1 cellular context compared by ENCODE assay signal in genomic region chr15:96042734-96043224, GRCh38.
TF ChIP-seq lines count a peak whose summit lies in the region.

No MANE protein-coding gene starts in this region.

TF ChIP-seq in GM12878, 131 proteins besides CTCF, POLR2A, EP300 and RAD21 (continued from another document):
- TF ChIP-seq, protein P1, sequence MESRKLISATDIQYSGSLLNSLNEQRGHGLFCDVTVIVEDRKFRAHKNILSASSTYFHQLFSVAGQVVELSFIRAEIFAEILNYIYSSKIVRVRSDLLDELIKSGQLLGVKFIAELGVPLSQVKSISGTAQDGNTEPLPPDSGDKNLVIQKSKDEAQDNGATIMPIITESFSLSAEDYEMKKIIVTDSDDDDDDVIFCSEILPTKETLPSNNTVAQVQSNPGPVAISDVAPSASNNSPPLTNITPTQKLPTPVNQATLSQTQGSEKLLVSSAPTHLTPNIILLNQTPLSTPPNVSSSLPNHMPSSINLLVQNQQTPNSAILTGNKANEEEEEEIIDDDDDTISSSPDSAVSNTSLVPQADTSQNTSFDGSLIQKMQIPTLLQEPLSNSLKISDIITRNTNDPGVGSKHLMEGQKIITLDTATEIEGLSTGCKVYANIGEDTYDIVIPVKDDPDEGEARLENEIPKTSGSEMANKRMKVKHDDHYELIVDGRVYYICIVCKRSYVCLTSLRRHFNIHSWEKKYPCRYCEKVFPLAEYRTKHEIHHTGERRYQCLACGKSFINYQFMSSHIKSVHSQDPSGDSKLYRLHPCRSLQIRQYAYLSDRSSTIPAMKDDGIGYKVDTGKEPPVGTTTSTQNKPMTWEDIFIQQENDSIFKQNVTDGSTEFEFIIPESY (IDR thresholded peaks at IDR 0.05): no peak
- TF ChIP-seq, protein P2, sequence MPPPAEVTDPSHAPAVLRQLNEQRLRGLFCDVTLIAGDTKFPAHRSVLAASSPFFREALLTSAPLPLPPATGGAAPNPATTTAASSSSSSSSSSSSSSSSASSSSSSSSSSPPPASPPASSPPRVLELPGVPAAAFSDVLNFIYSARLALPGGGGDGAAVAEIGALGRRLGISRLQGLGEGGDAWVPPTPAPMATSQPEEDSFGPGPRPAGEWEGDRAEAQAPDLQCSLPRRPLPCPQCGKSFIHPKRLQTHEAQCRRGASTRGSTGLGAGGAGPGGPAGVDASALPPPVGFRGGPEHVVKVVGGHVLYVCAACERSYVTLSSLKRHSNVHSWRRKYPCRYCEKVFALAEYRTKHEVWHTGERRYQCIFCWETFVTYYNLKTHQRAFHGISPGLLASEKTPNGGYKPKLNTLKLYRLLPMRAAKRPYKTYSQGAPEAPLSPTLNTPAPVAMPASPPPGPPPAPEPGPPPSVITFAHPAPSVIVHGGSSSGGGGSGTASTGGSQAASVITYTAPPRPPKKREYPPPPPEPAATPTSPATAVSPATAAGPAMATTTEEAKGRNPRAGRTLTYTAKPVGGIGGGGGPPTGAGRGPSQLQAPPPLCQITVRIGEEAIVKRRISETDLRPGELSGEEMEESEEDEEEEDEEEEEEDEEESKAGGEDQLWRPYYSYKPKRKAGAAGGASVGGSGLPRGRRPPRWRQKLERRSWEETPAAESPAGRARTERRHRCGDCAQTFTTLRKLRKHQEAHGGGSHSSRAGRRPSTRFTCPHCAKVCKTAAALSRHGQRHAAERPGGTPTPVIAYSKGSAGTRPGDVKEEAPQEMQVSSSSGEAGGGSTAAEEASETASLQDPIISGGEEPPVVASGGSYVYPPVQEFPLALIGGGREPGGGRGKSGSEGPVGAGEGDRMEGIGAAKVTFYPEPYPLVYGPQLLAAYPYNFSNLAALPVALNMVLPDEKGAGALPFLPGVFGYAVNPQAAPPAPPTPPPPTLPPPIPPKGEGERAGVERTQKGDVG (CRISPR knock-in tag; IDR thresholded peaks at IDR 0.05): no peak
- TF ChIP-seq MTA3 (IDR thresholded peaks at IDR 0.05; ENCODE audit: borderline replicate concordance, low read length): 0 out of 2 replicates have a peak, but pooled peaks have one; percentile 64
- no peak for TF ChIP-seq SMARCA5 (IDR thresholded peaks at IDR 0.05)
- peak; percentile 92 for TF ChIP-seq IRF4 (IDR thresholded peaks at IDR 0.05; ENCODE audit: low read depth, low read length)
- TF ChIP-seq, protein P3, sequence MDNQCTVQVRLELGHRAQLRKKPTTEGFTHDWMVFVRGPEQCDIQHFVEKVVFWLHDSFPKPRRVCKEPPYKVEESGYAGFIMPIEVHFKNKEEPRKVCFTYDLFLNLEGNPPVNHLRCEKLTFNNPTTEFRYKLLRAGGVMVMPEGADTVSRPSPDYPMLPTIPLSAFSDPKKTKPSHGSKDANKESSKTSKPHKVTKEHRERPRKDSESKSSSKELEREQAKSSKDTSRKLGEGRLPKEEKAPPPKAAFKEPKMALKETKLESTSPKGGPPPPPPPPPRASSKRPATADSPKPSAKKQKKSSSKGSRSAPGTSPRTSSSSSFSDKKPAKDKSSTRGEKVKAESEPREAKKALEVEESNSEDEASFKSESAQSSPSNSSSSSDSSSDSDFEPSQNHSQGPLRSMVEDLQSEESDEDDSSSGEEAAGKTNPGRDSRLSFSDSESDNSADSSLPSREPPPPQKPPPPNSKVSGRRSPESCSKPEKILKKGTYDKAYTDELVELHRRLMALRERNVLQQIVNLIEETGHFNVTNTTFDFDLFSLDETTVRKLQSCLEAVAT (IDR thresholded peaks at IDR 0.05): peak; percentile 26; the same call in 1 of the 2 replicates
- no peak for TF ChIP-seq MXI1 (IDR thresholded peaks at IDR 0.05; ENCODE audit: low read depth, low read length)
- TF ChIP-seq CEBPB (IDR thresholded peaks at IDR 0.05; ENCODE audit: borderline replicate concordance in 1 of 2, low read depth in 2 of 2, low read length in 2 of 2): no peak; a peak in 1 of 4 replicates
- TF ChIP-seq NFXL1 (IDR thresholded peaks at IDR 0.05; ENCODE audit: borderline replicate concordance): no peak
- TF ChIP-seq ZNF24 (IDR thresholded peaks at IDR 0.05): 0 out of 2 replicates have a peak, but pooled peaks have one; percentile 22
- no peak for TF ChIP-seq RAD51 (IDR thresholded peaks at IDR 0.05)
- TF ChIP-seq, protein P4, sequence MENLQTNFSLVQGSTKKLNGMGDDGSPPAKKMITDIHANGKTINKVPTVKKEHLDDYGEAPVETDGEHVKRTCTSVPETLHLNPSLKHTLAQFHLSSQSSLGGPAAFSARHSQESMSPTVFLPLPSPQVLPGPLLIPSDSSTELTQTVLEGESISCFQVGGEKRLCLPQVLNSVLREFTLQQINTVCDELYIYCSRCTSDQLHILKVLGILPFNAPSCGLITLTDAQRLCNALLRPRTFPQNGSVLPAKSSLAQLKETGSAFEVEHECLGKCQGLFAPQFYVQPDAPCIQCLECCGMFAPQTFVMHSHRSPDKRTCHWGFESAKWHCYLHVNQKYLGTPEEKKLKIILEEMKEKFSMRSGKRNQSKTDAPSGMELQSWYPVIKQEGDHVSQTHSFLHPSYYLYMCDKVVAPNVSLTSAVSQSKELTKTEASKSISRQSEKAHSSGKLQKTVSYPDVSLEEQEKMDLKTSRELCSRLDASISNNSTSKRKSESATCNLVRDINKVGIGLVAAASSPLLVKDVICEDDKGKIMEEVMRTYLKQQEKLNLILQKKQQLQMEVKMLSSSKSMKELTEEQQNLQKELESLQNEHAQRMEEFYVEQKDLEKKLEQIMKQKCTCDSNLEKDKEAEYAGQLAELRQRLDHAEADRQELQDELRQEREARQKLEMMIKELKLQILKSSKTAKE (IDR thresholded peaks at IDR 0.05; ENCODE audit: low read depth, poor library complexity, severe bottlenecking): peak; percentile 77
- peak; percentile 36; the same call in 1 of the 2 replicates for TF ChIP-seq GATAD2B (conservative IDR thresholded peaks at IDR 0.05; ENCODE audit: low read depth)
- no peak for TF ChIP-seq HCFC1 (IDR thresholded peaks at IDR 0.05; ENCODE audit: low read length)
- TF ChIP-seq BMI1 (IDR thresholded peaks at IDR 0.05; ENCODE audit: borderline replicate concordance): peak; percentile 69
- TF ChIP-seq MEF2B (IDR thresholded peaks at IDR 0.05; ENCODE audit: partially characterized antibody, poor library complexity, severe bottlenecking): peak; percentile 51
- no peak for TF ChIP-seq CBFB (IDR thresholded peaks at IDR 0.05; ENCODE audit: low read depth)
- no peak for TF ChIP-seq TBL1XR1 (IDR thresholded peaks at IDR 0.05; ENCODE audit: low read depth, low read length)
- TF ChIP-seq, protein P5, sequence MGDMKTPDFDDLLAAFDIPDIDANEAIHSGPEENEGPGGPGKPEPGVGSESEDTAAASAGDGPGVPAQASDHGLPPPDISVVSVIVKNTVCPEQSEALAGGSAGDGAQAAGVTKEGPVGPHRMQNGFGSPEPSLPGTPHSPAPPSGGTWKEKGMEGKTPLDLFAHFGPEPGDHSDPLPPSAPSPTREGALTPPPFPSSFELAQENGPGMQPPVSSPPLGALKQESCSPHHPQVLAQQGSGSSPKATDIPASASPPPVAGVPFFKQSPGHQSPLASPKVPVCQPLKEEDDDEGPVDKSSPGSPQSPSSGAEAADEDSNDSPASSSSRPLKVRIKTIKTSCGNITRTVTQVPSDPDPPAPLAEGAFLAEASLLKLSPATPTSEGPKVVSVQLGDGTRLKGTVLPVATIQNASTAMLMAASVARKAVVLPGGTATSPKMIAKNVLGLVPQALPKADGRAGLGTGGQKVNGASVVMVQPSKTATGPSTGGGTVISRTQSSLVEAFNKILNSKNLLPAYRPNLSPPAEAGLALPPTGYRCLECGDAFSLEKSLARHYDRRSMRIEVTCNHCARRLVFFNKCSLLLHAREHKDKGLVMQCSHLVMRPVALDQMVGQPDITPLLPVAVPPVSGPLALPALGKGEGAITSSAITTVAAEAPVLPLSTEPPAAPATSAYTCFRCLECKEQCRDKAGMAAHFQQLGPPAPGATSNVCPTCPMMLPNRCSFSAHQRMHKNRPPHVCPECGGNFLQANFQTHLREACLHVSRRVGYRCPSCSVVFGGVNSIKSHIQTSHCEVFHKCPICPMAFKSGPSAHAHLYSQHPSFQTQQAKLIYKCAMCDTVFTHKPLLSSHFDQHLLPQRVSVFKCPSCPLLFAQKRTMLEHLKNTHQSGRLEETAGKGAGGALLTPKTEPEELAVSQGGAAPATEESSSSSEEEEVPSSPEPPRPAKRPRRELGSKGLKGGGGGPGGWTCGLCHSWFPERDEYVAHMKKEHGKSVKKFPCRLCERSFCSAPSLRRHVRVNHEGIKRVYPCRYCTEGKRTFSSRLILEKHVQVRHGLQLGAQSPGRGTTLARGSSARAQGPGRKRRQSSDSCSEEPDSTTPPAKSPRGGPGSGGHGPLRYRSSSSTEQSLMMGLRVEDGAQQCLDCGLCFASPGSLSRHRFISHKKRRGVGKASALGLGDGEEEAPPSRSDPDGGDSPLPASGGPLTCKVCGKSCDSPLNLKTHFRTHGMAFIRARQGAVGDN (IDR thresholded peaks at IDR 0.05): peak; percentile 81; the same call in 1 of the 2 replicates
- no peak for TF ChIP-seq PKNOX1 (IDR thresholded peaks at IDR 0.05)
- TF ChIP-seq ATF7 (IDR thresholded peaks at IDR 0.05; ENCODE audit: low read depth): peak; percentile 72
- no peak for TF ChIP-seq USF2 (IDR thresholded peaks at IDR 0.05; ENCODE audit: borderline replicate concordance, low read depth, low read length)
- TF ChIP-seq, protein P6, sequence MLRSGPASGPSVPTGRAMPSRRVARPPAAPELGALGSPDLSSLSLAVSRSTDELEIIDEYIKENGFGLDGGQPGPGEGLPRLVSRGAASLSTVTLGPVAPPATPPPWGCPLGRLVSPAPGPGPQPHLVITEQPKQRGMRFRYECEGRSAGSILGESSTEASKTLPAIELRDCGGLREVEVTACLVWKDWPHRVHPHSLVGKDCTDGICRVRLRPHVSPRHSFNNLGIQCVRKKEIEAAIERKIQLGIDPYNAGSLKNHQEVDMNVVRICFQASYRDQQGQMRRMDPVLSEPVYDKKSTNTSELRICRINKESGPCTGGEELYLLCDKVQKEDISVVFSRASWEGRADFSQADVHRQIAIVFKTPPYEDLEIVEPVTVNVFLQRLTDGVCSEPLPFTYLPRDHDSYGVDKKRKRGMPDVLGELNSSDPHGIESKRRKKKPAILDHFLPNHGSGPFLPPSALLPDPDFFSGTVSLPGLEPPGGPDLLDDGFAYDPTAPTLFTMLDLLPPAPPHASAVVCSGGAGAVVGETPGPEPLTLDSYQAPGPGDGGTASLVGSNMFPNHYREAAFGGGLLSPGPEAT (IDR thresholded peaks at IDR 0.05; ENCODE audit: low read depth): peak; percentile 95
- TF ChIP-seq NFIC (IDR thresholded peaks at IDR 0.05; ENCODE audit: low read depth, low read length): peak; percentile 94
- no peak for TF ChIP-seq STAT1 (conservative IDR thresholded peaks at IDR 0.05)
- TF ChIP-seq NR2C2 (IDR thresholded peaks at IDR 0.05; ENCODE audit: borderline replicate concordance, control insufficient read depth, insufficient read length, low read depth): no peak
- TF ChIP-seq CREB1 (IDR thresholded peaks at IDR 0.05; ENCODE audit: low read depth): no peak
- peak; percentile 72 for TF ChIP-seq ATF2 (IDR thresholded peaks at IDR 0.05; ENCODE audit: low read length)
- TF ChIP-seq SMAD5 (IDR thresholded peaks at IDR 0.05; ENCODE audit: low read depth): no peak
- TF ChIP-seq, protein P7, sequence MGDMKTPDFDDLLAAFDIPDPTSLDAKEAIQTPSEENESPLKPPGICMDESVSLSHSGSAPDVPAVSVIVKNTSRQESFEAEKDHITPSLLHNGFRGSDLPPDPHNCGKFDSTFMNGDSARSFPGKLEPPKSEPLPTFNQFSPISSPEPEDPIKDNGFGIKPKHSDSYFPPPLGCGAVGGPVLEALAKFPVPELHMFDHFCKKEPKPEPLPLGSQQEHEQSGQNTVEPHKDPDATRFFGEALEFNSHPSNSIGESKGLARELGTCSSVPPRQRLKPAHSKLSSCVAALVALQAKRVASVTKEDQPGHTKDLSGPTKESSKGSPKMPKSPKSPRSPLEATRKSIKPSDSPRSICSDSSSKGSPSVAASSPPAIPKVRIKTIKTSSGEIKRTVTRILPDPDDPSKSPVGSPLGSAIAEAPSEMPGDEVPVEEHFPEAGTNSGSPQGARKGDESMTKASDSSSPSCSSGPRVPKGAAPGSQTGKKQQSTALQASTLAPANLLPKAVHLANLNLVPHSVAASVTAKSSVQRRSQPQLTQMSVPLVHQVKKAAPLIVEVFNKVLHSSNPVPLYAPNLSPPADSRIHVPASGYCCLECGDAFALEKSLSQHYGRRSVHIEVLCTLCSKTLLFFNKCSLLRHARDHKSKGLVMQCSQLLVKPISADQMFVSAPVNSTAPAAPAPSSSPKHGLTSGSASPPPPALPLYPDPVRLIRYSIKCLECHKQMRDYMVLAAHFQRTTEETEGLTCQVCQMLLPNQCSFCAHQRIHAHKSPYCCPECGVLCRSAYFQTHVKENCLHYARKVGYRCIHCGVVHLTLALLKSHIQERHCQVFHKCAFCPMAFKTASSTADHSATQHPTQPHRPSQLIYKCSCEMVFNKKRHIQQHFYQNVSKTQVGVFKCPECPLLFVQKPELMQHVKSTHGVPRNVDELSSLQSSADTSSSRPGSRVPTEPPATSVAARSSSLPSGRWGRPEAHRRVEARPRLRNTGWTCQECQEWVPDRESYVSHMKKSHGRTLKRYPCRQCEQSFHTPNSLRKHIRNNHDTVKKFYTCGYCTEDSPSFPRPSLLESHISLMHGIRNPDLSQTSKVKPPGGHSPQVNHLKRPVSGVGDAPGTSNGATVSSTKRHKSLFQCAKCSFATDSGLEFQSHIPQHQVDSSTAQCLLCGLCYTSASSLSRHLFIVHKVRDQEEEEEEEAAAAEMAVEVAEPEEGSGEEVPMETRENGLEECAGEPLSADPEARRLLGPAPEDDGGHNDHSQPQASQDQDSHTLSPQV (IDR thresholded peaks at IDR 0.05): 0 out of 2 replicates have a peak, but pooled peaks have one; percentile 2
- TF ChIP-seq SRF (IDR thresholded peaks at IDR 0.05; ENCODE audit: low read depth in 2 of 2, low read length in 2 of 2): no peak
- TF ChIP-seq PML (IDR thresholded peaks at IDR 0.05; ENCODE audit: low read length): no peak
